Comparison of ENCODE assay signal across 8 cellular contexts in the genomic region with DNA sequence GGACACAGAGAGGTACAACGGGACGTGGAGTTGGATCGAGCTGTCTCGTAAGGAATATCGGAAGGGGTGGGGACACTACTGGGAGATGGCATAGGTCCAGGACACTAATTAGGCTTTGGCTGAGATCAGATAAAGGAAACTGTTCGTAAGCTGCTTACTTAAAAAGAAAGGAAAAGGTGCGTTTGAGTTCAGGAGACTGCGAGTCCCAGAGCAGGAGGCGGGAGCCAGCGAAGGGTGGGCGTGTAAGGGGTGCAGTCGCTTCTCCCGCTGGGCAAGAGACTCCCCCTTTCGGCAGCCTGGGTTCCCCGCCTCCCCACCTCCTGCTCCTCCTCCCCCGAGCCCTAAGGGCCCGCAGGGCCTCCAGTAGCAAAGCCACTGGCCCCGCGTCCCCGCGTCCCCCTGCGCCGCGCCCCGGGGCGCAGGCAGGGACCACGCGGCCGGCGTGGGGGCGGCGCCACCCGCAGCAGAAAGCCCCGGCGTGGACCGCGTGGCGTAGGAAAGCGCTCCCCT. TPM values are rescaled to one million over a fixed set of nuclear protein-coding genes. Genes with fewer than 3 reads are reported as not detected.
DNase-seq lines count a peak whose midpoint lies in the region; ATAC-seq and TF ChIP-seq lines count a peak whose summit lies in the region.

No MANE protein-coding gene starts in this region.

- no peak for TF ChIP-seq EP300 in neural cell (conservative IDR thresholded peaks at IDR 0.05; ENCODE audit: poor library complexity, severe bottlenecking)

- peak overlapping the region; percentile 91 for H3K4me3 ChIP-seq in fibroblast of the aortic adventitia (ENCODE audit: low read depth, low read length)
- H3K4me3 ChIP-seq in neural cell (ENCODE audit: low read length), result peak overlapping the region; percentile 91
- peak overlapping the region; percentile 64 to 72 (median 70) for H3K4me3 ChIP-seq in thyroid gland (replicated peaks in 1 of 3)

- H3K36me3 ChIP-seq in neural cell (ENCODE audit: insufficient read depth, low read length) (no peaks in the 10 kb centered on the region), thyroid gland (no peaks in the 10 kb centered on the region)

- intact Hi-C loops in thyroid gland (cut with DNase I), result no loop called here

- no peaks in the 10 kb centered on the region for H3K9me3 ChIP-seq in neural cell (ENCODE audit: low read length)
- no peaks in the 10 kb centered on the region for H3K9me3 ChIP-seq in thyroid gland

- no peaks in the 10 kb centered on the region for H4K20me1 ChIP-seq in neural cell (ENCODE audit: insufficient read depth)

- TF ChIP-seq POLR2A in thyroid gland (IDR thresholded peaks at IDR 0.05), result no peak

- no peak for TF ChIP-seq RAD21 in neural cell (conservative IDR thresholded peaks at IDR 0.05)

- H3K9me2 ChIP-seq in neural cell (ENCODE audit: insufficient read depth, low read length), result no peaks in the 10 kb centered on the region

- WGBS in thyroid gland, 2 donors, result 1 to 4% methylated on average over 15 to 31 of the region's 39 CpGs

- peak overlapping the region; percentile 60 for H3K9ac ChIP-seq in neural cell (ENCODE audit: low read length)

- H3K79me2 ChIP-seq in neural cell (replicated peaks; ENCODE audit: insufficient read depth, low read length), result no peaks in the 10 kb centered on the region

- peak overlapping the region; percentile 25 for H3K4me2 ChIP-seq in neural cell (ENCODE audit: low read length)

- peak; percentile 62 for DNase-seq in Ammon's horn (ENCODE audit: low spot score)
- peak; percentile 47 for DNase-seq in NOMO-1 treated with dmso at 0.1 percent for 144 hours (lab: John Stamatoyannopoulos, UW; ENCODE audit: unreplicated experiment)
- DNase-seq in activated T-helper 1 cell treated with Interleukin-2 at 50 U/mL for 16 hours (ENCODE audit: low read depth), result peak; percentile 17
- peak; percentile 60 for DNase-seq in fibroblast of the aortic adventitia (ENCODE audit: low read depth)
- DNase-seq in thyroid gland, result peak; percentile 49 to 53

- H3K27ac ChIP-seq in neural cell (ENCODE audit: low read length) (no peak overlapping the region), thyroid gland (peak overlapping the region; percentile 36 to 42 (median 40))

- H2AFZ ChIP-seq in neural cell (ENCODE audit: low read depth, low read length), result peak overlapping the region; percentile 65

- peaks cover 3 to 6% of the 10 kb centered on the region in 2 donors for H3K4me1 ChIP-seq in thyroid gland

- H3F3A ChIP-seq in neural cell (ENCODE audit: insufficient read depth, low read length, poor library complexity, severe bottlenecking), result peaks cover 2% of the 10 kb centered on the region

- H3K27me3 ChIP-seq in neural cell (ENCODE audit: insufficient read depth, low read depth, low read length) (no peaks in the 10 kb centered on the region), thyroid gland (no peaks in the 10 kb centered on the region)

- ATAC-seq in GM18873 (IDR thresholded peaks at IDR 0.05; ENCODE audit: low FRiP score, unreplicated experiment) (peak; percentile 30), HG03103 (IDR thresholded peaks at IDR 0.05; ENCODE audit: low read depth, unreplicated experiment) (peak; percentile 41)

- TF ChIP-seq CTCF in fibroblast of the aortic adventitia (IDR thresholded peaks at IDR 0.05; ENCODE audit: insufficient read depth, low read length) (peak; percentile 39), neural cell (IDR thresholded peaks at IDR 0.05; ENCODE audit: poor library complexity, severe bottlenecking) (no peak), thyroid gland (IDR thresholded peaks at IDR 0.05) (no peak)

TF ChIP-seq in neural cell, 6 proteins besides CTCF, POLR2A, EP300 and RAD21:
- TF ChIP-seq TAF1 (IDR thresholded peaks at IDR 0.05; ENCODE audit: low read depth) (no peak), POLR2AphosphoS5 (IDR thresholded peaks at IDR 0.05) (no peak), MXI1 (conservative IDR thresholded peaks at IDR 0.05; ENCODE audit: poor library complexity, severe bottlenecking) (no peak), EZH2 (IDR thresholded peaks at IDR 0.05; ENCODE audit: borderline replicate concordance, insufficient read depth, low read length, poor library complexity, severe bottlenecking) (no peak), SMC3 (conservative IDR thresholded peaks at IDR 0.05; ENCODE audit: poor library complexity) (no peak)
- TF ChIP-seq, protein P1, sequence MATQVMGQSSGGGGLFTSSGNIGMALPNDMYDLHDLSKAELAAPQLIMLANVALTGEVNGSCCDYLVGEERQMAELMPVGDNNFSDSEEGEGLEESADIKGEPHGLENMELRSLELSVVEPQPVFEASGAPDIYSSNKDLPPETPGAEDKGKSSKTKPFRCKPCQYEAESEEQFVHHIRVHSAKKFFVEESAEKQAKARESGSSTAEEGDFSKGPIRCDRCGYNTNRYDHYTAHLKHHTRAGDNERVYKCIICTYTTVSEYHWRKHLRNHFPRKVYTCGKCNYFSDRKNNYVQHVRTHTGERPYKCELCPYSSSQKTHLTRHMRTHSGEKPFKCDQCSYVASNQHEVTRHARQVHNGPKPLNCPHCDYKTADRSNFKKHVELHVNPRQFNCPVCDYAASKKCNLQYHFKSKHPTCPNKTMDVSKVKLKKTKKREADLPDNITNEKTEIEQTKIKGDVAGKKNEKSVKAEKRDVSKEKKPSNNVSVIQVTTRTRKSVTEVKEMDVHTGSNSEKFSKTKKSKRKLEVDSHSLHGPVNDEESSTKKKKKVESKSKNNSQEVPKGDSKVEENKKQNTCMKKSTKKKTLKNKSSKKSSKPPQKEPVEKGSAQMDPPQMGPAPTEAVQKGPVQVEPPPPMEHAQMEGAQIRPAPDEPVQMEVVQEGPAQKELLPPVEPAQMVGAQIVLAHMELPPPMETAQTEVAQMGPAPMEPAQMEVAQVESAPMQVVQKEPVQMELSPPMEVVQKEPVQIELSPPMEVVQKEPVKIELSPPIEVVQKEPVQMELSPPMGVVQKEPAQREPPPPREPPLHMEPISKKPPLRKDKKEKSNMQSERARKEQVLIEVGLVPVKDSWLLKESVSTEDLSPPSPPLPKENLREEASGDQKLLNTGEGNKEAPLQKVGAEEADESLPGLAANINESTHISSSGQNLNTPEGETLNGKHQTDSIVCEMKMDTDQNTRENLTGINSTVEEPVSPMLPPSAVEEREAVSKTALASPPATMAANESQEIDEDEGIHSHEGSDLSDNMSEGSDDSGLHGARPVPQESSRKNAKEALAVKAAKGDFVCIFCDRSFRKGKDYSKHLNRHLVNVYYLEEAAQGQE (IDR thresholded peaks at IDR 0.05; ENCODE audit: borderline replicate concordance), result no peak

RNA-seq across cellular contexts. Expression of gene ABCC4, which starts 0.6 kb away (rescaled TPM):
- total RNA-seq in fibroblast of the aortic adventitia (ENCODE audit: low replicate concordance), result 20.4 and 21.4 TPM in 2 replicates
- 2.4 and 2.7 TPM in 2 replicates for polyA plus RNA-seq in neural cell
- polyA minus RNA-seq in neural cell, result 8.8 and 11.2 TPM in 2 replicates
- total RNA-seq in thyroid gland, result 10 to 100 TPM in 3 of 4 donors, 1 to 10 TPM in 1; 9.1 to 29.6 (median 19.7) TPM
